1 cellular context compared by ENCODE assay signal in genomic region chr10:48659790-48660189, GRCh38.
TF ChIP-seq lines count a peak whose summit lies in the region.

No MANE protein-coding gene starts in this region.

TF ChIP-seq in K562, 482 proteins besides CTCF, POLR2A, EP300 and RAD21:
- TF ChIP-seq LARP7 (IDR thresholded peaks at IDR 0.05) (0 out of 2 replicates have a peak, but pooled peaks have one; percentile 49), ARNT (IDR thresholded peaks at IDR 0.05) (0 out of 4 replicates have a peak, but pooled peaks of 1 of the 2 experiments have one; percentile 43), ZNF347 (CRISPR knock-in tag; IDR thresholded peaks at IDR 0.05; ENCODE audit: low read depth) (no peak), ZBTB7A (IDR thresholded peaks at IDR 0.05; ENCODE audit: borderline replicate concordance, control insufficient read depth, low read depth, low read length) (no peak)
